In the genomic region with DNA sequence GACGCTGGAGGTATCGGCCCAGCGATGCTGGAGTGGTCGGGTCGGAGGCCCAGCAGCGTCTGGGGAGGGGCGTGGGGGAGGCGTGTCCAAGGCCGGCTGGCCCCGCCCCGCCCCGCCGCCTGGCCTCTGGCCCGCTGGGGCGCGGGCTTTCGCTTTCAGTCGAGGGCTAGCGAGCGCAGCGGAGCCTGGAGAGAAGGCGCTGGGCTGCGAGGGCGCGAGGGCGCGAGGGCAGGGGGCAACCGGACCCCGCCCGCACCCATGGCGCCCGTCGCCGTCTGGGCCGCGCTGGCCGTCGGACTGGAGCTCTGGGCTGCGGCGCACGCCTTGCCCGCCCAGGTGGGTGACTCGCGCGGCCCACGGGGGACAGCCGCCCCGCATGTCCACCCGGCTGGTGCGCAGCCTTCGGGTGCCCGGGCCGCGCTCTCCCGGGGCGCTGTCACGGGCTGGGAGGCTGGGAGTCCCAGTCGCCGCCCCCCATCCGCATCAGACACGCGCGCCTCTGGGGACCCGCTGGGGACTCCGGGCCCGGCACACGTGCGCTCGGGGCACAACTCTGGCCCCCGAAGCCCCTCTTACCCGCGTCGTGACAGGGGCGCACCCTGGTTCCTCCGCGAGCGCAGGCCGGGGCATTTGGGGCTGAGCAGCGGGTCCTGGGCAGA, we compare ENCODE assay signal across 1 cellular context.
TF ChIP-seq lines count a peak whose summit lies in the region.

A gene (plus strand): TSS at position 158 of the 659 bp plus-strand sequence. CDS start 101 bp downstream, at position 259.

TF ChIP-seq in HepG2, 621 proteins besides CTCF, POLR2A, EP300 and RAD21 (continued from another document):
- TF ChIP-seq ZNF782 (CRISPR knock-in tag; IDR thresholded peaks at IDR 0.05; ENCODE audit: borderline replicate concordance) (no peak), SETDB1 (CRISPR knock-in tag; IDR thresholded peaks at IDR 0.05; ENCODE audit: borderline replicate concordance) (no peak), NCOA1 (CRISPR knock-in tag; IDR thresholded peaks at IDR 0.05) (no peak), PHF8 (CRISPR knock-in tag; IDR thresholded peaks at IDR 0.05) (no peak), PAX8 (CRISPR knock-in tag; IDR thresholded peaks at IDR 0.05; ENCODE audit: borderline replicate concordance) (no peak)
- TF ChIP-seq, protein P1, sequence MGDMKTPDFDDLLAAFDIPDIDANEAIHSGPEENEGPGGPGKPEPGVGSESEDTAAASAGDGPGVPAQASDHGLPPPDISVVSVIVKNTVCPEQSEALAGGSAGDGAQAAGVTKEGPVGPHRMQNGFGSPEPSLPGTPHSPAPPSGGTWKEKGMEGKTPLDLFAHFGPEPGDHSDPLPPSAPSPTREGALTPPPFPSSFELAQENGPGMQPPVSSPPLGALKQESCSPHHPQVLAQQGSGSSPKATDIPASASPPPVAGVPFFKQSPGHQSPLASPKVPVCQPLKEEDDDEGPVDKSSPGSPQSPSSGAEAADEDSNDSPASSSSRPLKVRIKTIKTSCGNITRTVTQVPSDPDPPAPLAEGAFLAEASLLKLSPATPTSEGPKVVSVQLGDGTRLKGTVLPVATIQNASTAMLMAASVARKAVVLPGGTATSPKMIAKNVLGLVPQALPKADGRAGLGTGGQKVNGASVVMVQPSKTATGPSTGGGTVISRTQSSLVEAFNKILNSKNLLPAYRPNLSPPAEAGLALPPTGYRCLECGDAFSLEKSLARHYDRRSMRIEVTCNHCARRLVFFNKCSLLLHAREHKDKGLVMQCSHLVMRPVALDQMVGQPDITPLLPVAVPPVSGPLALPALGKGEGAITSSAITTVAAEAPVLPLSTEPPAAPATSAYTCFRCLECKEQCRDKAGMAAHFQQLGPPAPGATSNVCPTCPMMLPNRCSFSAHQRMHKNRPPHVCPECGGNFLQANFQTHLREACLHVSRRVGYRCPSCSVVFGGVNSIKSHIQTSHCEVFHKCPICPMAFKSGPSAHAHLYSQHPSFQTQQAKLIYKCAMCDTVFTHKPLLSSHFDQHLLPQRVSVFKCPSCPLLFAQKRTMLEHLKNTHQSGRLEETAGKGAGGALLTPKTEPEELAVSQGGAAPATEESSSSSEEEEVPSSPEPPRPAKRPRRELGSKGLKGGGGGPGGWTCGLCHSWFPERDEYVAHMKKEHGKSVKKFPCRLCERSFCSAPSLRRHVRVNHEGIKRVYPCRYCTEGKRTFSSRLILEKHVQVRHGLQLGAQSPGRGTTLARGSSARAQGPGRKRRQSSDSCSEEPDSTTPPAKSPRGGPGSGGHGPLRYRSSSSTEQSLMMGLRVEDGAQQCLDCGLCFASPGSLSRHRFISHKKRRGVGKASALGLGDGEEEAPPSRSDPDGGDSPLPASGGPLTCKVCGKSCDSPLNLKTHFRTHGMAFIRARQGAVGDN (CRISPR knock-in tag; IDR thresholded peaks at IDR 0.05): peak; percentile 33; the same call in 1 of the 2 replicates
- TF ChIP-seq, protein P2, sequence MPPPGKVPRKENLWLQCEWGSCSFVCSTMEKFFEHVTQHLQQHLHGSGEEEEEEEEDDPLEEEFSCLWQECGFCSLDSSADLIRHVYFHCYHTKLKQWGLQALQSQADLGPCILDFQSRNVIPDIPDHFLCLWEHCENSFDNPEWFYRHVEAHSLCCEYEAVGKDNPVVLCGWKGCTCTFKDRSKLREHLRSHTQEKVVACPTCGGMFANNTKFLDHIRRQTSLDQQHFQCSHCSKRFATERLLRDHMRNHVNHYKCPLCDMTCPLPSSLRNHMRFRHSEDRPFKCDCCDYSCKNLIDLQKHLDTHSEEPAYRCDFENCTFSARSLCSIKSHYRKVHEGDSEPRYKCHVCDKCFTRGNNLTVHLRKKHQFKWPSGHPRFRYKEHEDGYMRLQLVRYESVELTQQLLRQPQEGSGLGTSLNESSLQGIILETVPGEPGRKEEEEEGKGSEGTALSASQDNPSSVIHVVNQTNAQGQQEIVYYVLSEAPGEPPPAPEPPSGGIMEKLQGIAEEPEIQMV (CRISPR knock-in tag; IDR thresholded peaks at IDR 0.05; ENCODE audit: low read depth): no peak
